In genomic region chr2:174609261-174609660, GRCh38 we compare ENCODE assay signal across 1 cellular context.
TF ChIP-seq lines count a peak whose summit lies in the region.

No MANE protein-coding gene starts in this region.

TF ChIP-seq in GM12878, 131 proteins besides CTCF, POLR2A, EP300 and RAD21 (continued from another document):
- TF ChIP-seq, protein P1, sequence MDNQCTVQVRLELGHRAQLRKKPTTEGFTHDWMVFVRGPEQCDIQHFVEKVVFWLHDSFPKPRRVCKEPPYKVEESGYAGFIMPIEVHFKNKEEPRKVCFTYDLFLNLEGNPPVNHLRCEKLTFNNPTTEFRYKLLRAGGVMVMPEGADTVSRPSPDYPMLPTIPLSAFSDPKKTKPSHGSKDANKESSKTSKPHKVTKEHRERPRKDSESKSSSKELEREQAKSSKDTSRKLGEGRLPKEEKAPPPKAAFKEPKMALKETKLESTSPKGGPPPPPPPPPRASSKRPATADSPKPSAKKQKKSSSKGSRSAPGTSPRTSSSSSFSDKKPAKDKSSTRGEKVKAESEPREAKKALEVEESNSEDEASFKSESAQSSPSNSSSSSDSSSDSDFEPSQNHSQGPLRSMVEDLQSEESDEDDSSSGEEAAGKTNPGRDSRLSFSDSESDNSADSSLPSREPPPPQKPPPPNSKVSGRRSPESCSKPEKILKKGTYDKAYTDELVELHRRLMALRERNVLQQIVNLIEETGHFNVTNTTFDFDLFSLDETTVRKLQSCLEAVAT (IDR thresholded peaks at IDR 0.05): no peak
- TF ChIP-seq ZNF592 (IDR thresholded peaks at IDR 0.05) (peak; percentile 87), PAX5 (IDR thresholded peaks at IDR 0.05; ENCODE audit: borderline replicate concordance, low read depth, low read length) (no peak), IRF3 (IDR thresholded peaks at IDR 0.05) (no peak), BMI1 (IDR thresholded peaks at IDR 0.05; ENCODE audit: borderline replicate concordance) (no peak), ZNF384 (IDR thresholded peaks at IDR 0.05; ENCODE audit: borderline replicate concordance, low read depth, low read length) (no peak), SP1 (IDR thresholded peaks at IDR 0.05; ENCODE audit: low read depth, low read length) (no peak), YY1 (IDR thresholded peaks at IDR 0.05; ENCODE audit: low read depth, low read length) (no peak), NBN (IDR thresholded peaks at IDR 0.05) (no peak)
